42 cellular contexts compared by ENCODE assay signal in the genomic region with DNA sequence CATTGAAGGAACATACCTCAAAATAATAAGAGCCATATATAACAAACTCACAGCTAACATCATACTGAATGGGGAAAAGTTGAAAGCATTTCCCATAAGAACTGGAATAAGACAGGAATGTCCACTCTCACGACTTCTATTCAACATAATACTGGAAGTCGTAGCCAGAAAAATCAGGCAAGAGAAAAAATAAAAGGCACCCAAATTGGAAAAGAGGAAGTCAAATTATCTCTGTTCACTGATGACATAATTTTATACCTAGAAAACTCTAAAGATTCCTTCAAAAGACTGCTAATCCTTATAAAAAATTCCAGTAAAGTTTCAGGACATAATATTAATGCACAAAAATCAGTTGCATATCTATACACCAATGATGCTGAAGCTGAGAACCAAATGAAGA. TPM values are rescaled to one million over a fixed set of nuclear protein-coding genes. Genes with fewer than 3 reads are reported as not detected.
"Had no signal": no experiment of that assay in that cellular context is flagged by ENCODE, and none has a peak within 500 bp of the region (broad histone marks: within the 10 kb centered on the region; RNA-seq: fewer than 3 reads in every experiment).

No MANE protein-coding gene starts in this region.

- H3K27ac ChIP-seq: adrenal gland, ascending aorta, body of pancreas, breast epithelium, cardiac muscle cell had no signal

- H3K9me3 Mint-ChIP-seq: activated naive CD4-positive, alpha-beta T cell treated with anti-CD3 and anti-CD28 coated beads for 36 hours; activated naive CD4-positive, alpha-beta T cell treated with anti-CD3 and anti-CD28 coated beads, Interleukin-2, amount 10 ng/mL, durations not matched to agents 7 days and 5 days; activated naive CD4-positive, alpha-beta T cell treated with anti-CD3 and anti-CD28 coated beads, Interleukin-2, amount 50 U/mL, for 72 hours; activated naive CD8-positive, alpha-beta T cell treated with anti-CD3 and anti-CD28 coated beads, Interleukin-2, amount 10 ng/mL, durations not matched to agents 7 days and 5 days; activated naive CD8-positive, alpha-beta T cell treated with anti-CD3 and anti-CD28 coated beads, Interleukin-2, amount 50 U/mL, for 24 hours; activated T-cell treated with anti-CD3 and anti-CD28 coated beads, Interleukin-2, amount 50 U/mL, for 24 hours; activated T-cell treated with anti-CD3 and anti-CD28 coated beads, Interleukin-2, amount 50 U/mL, for 4 hours; activated T-cell treated with anti-CD3 and anti-CD28 coated beads, Interleukin-2, amount 50 U/mL, for 72 hours; activated T-helper 1 cell treated with anti-CD3 and anti-CD28 coated beads, Interleukin-12 subunit alpha, Interleukin-12 subunit beta, Interleukin-2, Interleukin-4 antibody, amounts not matched to agents 30 ng/mL and 10 ng/mL and 1 ng/mL, durations not matched to agents 14 hours and 24 hours and 36 hours; activated T-helper 17 cell treated with anti-CD3 and anti-CD28 coated beads, Interleukin-2, amount 50 U/mL, for 72 hours; activated T-helper 2 cell treated with anti-CD3 and anti-CD28 coated beads, Interferon-gamma antibody, Interleukin-2, Interleukin-4, amounts not matched to agents 10 μg/mL and 5 μg/mL and 100 μg/mL, durations not matched to agents 14 hours and 24 hours and 36 hours; central memory CD8-positive, alpha-beta T cell had no signal

- H3K27me3 ChIP-seq: ascending aorta, body of pancreas, brain microvascular endothelial cell, breast epithelium, cardiac muscle cell had no signal

- H3K4me1 Mint-ChIP-seq: activated naive CD4-positive, alpha-beta T cell treated with anti-CD3 and anti-CD28 coated beads, Interleukin-2, amount 10 ng/mL, durations not matched to agents 7 days and 5 days; activated naive CD4-positive, alpha-beta T cell treated with anti-CD3 and anti-CD28 coated beads, Interleukin-2, amount 50 U/mL, for 24 hours; activated naive CD8-positive, alpha-beta T cell treated with anti-CD3 and anti-CD28 coated beads for 36 hours; activated naive CD8-positive, alpha-beta T cell treated with anti-CD3 and anti-CD28 coated beads, Interleukin-2, amount 10 ng/mL, durations not matched to agents 7 days and 5 days; activated naive CD8-positive, alpha-beta T cell treated with anti-CD3 and anti-CD28 coated beads, Interleukin-2, amount 50 U/mL, for 24 hours; activated T-helper 17 cell treated with anti-CD3 and anti-CD28 coated beads, Interleukin-2, amount 50 U/mL, for 72 hours; brain; central memory CD8-positive, alpha-beta T cell had no signal

- H3K9me3 ChIP-seq: adrenal gland, ascending aorta, body of pancreas, breast epithelium had no signal

- ATAC-seq: activated naive CD4-positive, alpha-beta T cell treated with anti-CD3 and anti-CD28 coated beads, Interleukin-2, amount 50 U/mL, for 72 hours; activated naive CD8-positive, alpha-beta T cell treated with anti-CD3 and anti-CD28 coated beads, Interleukin-2, amount 50 U/mL, for 24 hours; activated T-cell treated with anti-CD3 and anti-CD28 coated beads, Interleukin-2, amount 50 U/mL, for 4 hours; activated T-cell treated with anti-CD3 and anti-CD28 coated beads, Interleukin-2, amount 50 U/mL, for 72 hours; activated T-helper 17 cell treated with anti-CD3 and anti-CD28 coated beads, Interleukin-2, amount 50 U/mL, for 72 hours; body of pancreas had no signal

- DNase-seq: activated effector memory CD4-positive, alpha-beta T cell treated with anti-CD3 and anti-CD28 coated beads, Interleukin-2, amount 50 U/mL, for 16 hours; activated effector memory CD4-positive, alpha-beta T cell treated with Interleukin-2 at 50 U/mL for 16 hours; activated gamma-delta T cell; activated gamma-delta T cell treated with Interleukin-2 at 50 U/mL for 16 hours; activated naive CD4-positive, alpha-beta T cell; activated naive CD4-positive, alpha-beta T cell treated with anti-CD3 and anti-CD28 coated beads for 36 hours; activated naive CD4-positive, alpha-beta T cell treated with anti-CD3 and anti-CD28 coated beads, Interleukin-2, amount 10 ng/mL, durations not matched to agents 7 days and 5 days; activated naive CD4-positive, alpha-beta T cell treated with anti-CD3 and anti-CD28 coated beads, Interleukin-2, amount 50 U/mL, for 16 hours; activated naive CD4-positive, alpha-beta T cell treated with Interleukin-2 at 50 U/mL for 16 hours; activated naive CD8-positive, alpha-beta T cell treated with anti-CD3 and anti-CD28 coated beads for 36 hours; activated naive CD8-positive, alpha-beta T cell treated with anti-CD3 and anti-CD28 coated beads, Interleukin-2, amount 10 ng/mL, durations not matched to agents 7 days and 5 days; activated naive CD8-positive, alpha-beta T cell treated with anti-CD3 and anti-CD28 coated beads, Interleukin-2, amount 50 U/mL, for 24 hours; activated T-cell treated with anti-CD3 and anti-CD28 coated beads, Interleukin-2, amount 50 U/mL, for 1 hour; activated T-cell treated with anti-CD3 and anti-CD28 coated beads, Interleukin-2, amount 50 U/mL, for 24 hours; activated T-cell treated with anti-CD3 and anti-CD28 coated beads, Interleukin-2, amount 50 U/mL, for 4 hours; activated T-cell treated with anti-CD3 and anti-CD28 coated beads, Interleukin-2, amount 50 U/mL, for 48 hours; activated T-cell treated with anti-CD3 and anti-CD28 coated beads, Interleukin-2, amount 50 U/mL, for 72 hours; adrenal gland; amniotic stem cell; amygdala; anterior cingulate cortex; aorta; body of pancreas; brain microvascular endothelial cell; caudate nucleus; central memory CD4-positive, alpha-beta T cell; cerebellar nuclear complex had no signal

- H3K36me3 ChIP-seq: adrenal gland, ascending aorta, brain microvascular endothelial cell, breast epithelium, cardiac muscle cell had no signal

- H3K4me3 ChIP-seq: adrenal gland, ascending aorta, body of pancreas, breast epithelium, cardiac muscle cell had no signal

- H3K4me3 Mint-ChIP-seq: activated naive CD4-positive, alpha-beta T cell treated with anti-CD3 and anti-CD28 coated beads for 36 hours; activated naive CD4-positive, alpha-beta T cell treated with anti-CD3 and anti-CD28 coated beads, Interleukin-2, amount 10 ng/mL, durations not matched to agents 7 days and 5 days; activated naive CD4-positive, alpha-beta T cell treated with anti-CD3 and anti-CD28 coated beads, Interleukin-2, amount 50 U/mL, for 24 hours; activated naive CD8-positive, alpha-beta T cell; activated naive CD8-positive, alpha-beta T cell treated with anti-CD3 and anti-CD28 coated beads for 36 hours; activated naive CD8-positive, alpha-beta T cell treated with anti-CD3 and anti-CD28 coated beads, Interleukin-2, amount 10 ng/mL, durations not matched to agents 7 days and 5 days; activated naive CD8-positive, alpha-beta T cell treated with anti-CD3 and anti-CD28 coated beads, Interleukin-2, amount 50 U/mL, for 24 hours; activated T-cell treated with anti-CD3 and anti-CD28 coated beads, Interleukin-2, amount 50 U/mL, for 24 hours; activated T-cell treated with anti-CD3 and anti-CD28 coated beads, Interleukin-2, amount 50 U/mL, for 4 hours; activated T-cell treated with anti-CD3 and anti-CD28 coated beads, Interleukin-2, amount 50 U/mL, for 72 hours; activated T-helper 1 cell treated with anti-CD3 and anti-CD28 coated beads, Interleukin-12 subunit alpha, Interleukin-12 subunit beta, Interleukin-2, Interleukin-4 antibody, amounts not matched to agents 30 ng/mL and 10 ng/mL and 1 ng/mL, durations not matched to agents 14 hours and 24 hours and 36 hours; activated T-helper 17 cell treated with anti-CD3 and anti-CD28 coated beads, Interleukin-2, amount 50 U/mL, for 72 hours; brain; central memory CD8-positive, alpha-beta T cell had no signal

- FAIRE-seq: bronchial epithelial cell had no signal

- H3K36me3 Mint-ChIP-seq: activated naive CD4-positive, alpha-beta T cell treated with anti-CD3 and anti-CD28 coated beads, Interleukin-2, amount 10 ng/mL, durations not matched to agents 7 days and 5 days; activated naive CD4-positive, alpha-beta T cell treated with anti-CD3 and anti-CD28 coated beads, Interleukin-2, amount 50 U/mL, for 24 hours; activated naive CD4-positive, alpha-beta T cell treated with anti-CD3 and anti-CD28 coated beads, Interleukin-2, amount 50 U/mL, for 72 hours; activated naive CD8-positive, alpha-beta T cell; activated naive CD8-positive, alpha-beta T cell treated with anti-CD3 and anti-CD28 coated beads for 36 hours; activated naive CD8-positive, alpha-beta T cell treated with anti-CD3 and anti-CD28 coated beads, Interleukin-2, amount 10 ng/mL, durations not matched to agents 7 days and 5 days; brain had no signal

- H3K4me1 ChIP-seq: adrenal gland, ascending aorta, body of pancreas, breast epithelium had no signal

- H3K27ac Mint-ChIP-seq: activated naive CD4-positive, alpha-beta T cell treated with anti-CD3 and anti-CD28 coated beads for 36 hours; activated naive CD4-positive, alpha-beta T cell treated with anti-CD3 and anti-CD28 coated beads, Interleukin-2, amount 10 ng/mL, durations not matched to agents 7 days and 5 days; activated naive CD4-positive, alpha-beta T cell treated with anti-CD3 and anti-CD28 coated beads, Interleukin-2, amount 50 U/mL, for 24 hours; activated naive CD4-positive, alpha-beta T cell treated with anti-CD3 and anti-CD28 coated beads, Interleukin-2, amount 50 U/mL, for 72 hours; activated naive CD8-positive, alpha-beta T cell; activated naive CD8-positive, alpha-beta T cell treated with anti-CD3 and anti-CD28 coated beads for 36 hours; activated naive CD8-positive, alpha-beta T cell treated with anti-CD3 and anti-CD28 coated beads, Interleukin-2, amount 10 ng/mL, durations not matched to agents 7 days and 5 days; activated naive CD8-positive, alpha-beta T cell treated with anti-CD3 and anti-CD28 coated beads, Interleukin-2, amount 50 U/mL, for 24 hours; activated T-cell treated with anti-CD3 and anti-CD28 coated beads, Interleukin-2, amount 50 U/mL, for 24 hours; activated T-cell treated with anti-CD3 and anti-CD28 coated beads, Interleukin-2, amount 50 U/mL, for 72 hours; activated T-helper 1 cell treated with anti-CD3 and anti-CD28 coated beads, Interleukin-12 subunit alpha, Interleukin-12 subunit beta, Interleukin-2, Interleukin-4 antibody, amounts not matched to agents 30 ng/mL and 10 ng/mL and 1 ng/mL, durations not matched to agents 14 hours and 24 hours and 36 hours; activated T-helper 17 cell treated with anti-CD3 and anti-CD28 coated beads, Interleukin-2, amount 50 U/mL, for 72 hours; activated T-helper 2 cell treated with anti-CD3 and anti-CD28 coated beads, Interferon-gamma antibody, Interleukin-2, Interleukin-4, amounts not matched to agents 10 μg/mL and 5 μg/mL and 100 μg/mL, durations not matched to agents 14 hours and 24 hours and 36 hours; brain had no signal

RNA-seq across cellular contexts. Expression of a gene that starts 34.9 kb away (rescaled TPM):
- total RNA-seq: activated naive CD4-positive, alpha-beta T cell treated with anti-CD3 and anti-CD28 coated beads for 36 hours; activated naive CD4-positive, alpha-beta T cell treated with anti-CD3 and anti-CD28 coated beads, Interleukin-2, amount 50 U/mL, for 72 hours; activated naive CD8-positive, alpha-beta T cell treated with anti-CD3 and anti-CD28 coated beads for 36 hours; activated naive CD8-positive, alpha-beta T cell treated with anti-CD3 and anti-CD28 coated beads, Interleukin-2, amount 10 ng/mL, durations not matched to agents 7 days and 5 days; activated T-cell treated with anti-CD3 and anti-CD28 coated beads, Interleukin-2, amount 50 U/mL, for 72 hours; activated T-helper 1 cell treated with anti-CD3 and anti-CD28 coated beads, Interleukin-12 subunit alpha, Interleukin-12 subunit beta, Interleukin-2, Interleukin-4 antibody, amounts not matched to agents 30 ng/mL and 10 ng/mL and 1 ng/mL, durations not matched to agents 14 hours and 24 hours and 36 hours; activated T-helper 17 cell treated with anti-CD3 and anti-CD28 coated beads, Interleukin-2, amount 50 U/mL, for 72 hours; activated T-helper 2 cell treated with anti-CD3 and anti-CD28 coated beads, Interferon-gamma antibody, Interleukin-2, Interleukin-4, amounts not matched to agents 10 μg/mL and 5 μg/mL and 100 μg/mL, durations not matched to agents 14 hours and 24 hours and 36 hours; aorta; ascending aorta; breast epithelium; bronchial epithelial cell; cardiac muscle cell; cardiac septum; cerebellum; chondrocyte had no signal
- polyA plus RNA-seq: adrenal gland, cardiac muscle cell had no signal
